Comparison of ENCODE assay signal across 8 cellular contexts in genomic region chr14:99971087-99971928, GRCh38.
A peak's percentile ranks its signal among the peaks of the same experiment; 100 is the strongest.
DNase-seq lines count a peak whose midpoint lies in the region; ATAC-seq and TF ChIP-seq lines count a peak whose summit lies in the region.

No MANE protein-coding gene starts in this region.

- H3K36me3 Mint-ChIP-seq in CD8-positive, alpha-beta memory T cell, result peaks cover 0 to 5% (median 2%) of the 10 kb centered on the region in 3 donors
- H3K36me3 Mint-ChIP-seq in activated naive CD4-positive, alpha-beta T cell treated with anti-CD3 and anti-CD28 coated beads, Interleukin-2, amount 10 ng/mL, durations not matched to agents 7 days and 5 days, result no peaks in the 10 kb centered on the region

- CTCF ChIA-PET in CD8-positive, alpha-beta memory T cell (lab: Charles Lee), result interaction anchor here (0.8 to 1.5 kb wide), 3 partner anchors 11 to 222 kb away, joined by 3 to 7 read pairs (median 7); no protein-coding TSS in a partner anchor
- CTCF ChIA-PET in activated naive CD4-positive, alpha-beta T cell treated with anti-CD3 and anti-CD28 coated beads, Interleukin-2, amount 10 ng/mL, durations not matched to agents 7 days and 5 days (lab: Charles Lee), result interaction anchor here (1.6 kb wide), 1 partner anchor 222 kb away, joined by 5 read pairs; no protein-coding TSS in a partner anchor

- H3K9me3 Mint-ChIP-seq in CD8-positive, alpha-beta memory T cell, result no peaks in the 10 kb centered on the region
- no peaks in the 10 kb centered on the region for H3K9me3 Mint-ChIP-seq in activated naive CD4-positive, alpha-beta T cell treated with anti-CD3 and anti-CD28 coated beads, Interleukin-2, amount 10 ng/mL, durations not matched to agents 7 days and 5 days

- peak overlapping the region; percentile 70 to 79 (median 72) for H3K4me3 Mint-ChIP-seq in CD8-positive, alpha-beta memory T cell
- H3K4me3 Mint-ChIP-seq in activated naive CD4-positive, alpha-beta T cell treated with anti-CD3 and anti-CD28 coated beads, Interleukin-2, amount 10 ng/mL, durations not matched to agents 7 days and 5 days, result peak overlapping the region; percentile 64

- peaks cover 3% of the 10 kb centered on the region for H3K4me1 ChIP-seq in CD8-positive, alpha-beta memory T cell (ENCODE audit: insufficient read depth, low read length)

- peak overlapping the region; percentile 75 for H3K9ac ChIP-seq in SK-N-MC (ENCODE audit: insufficient read length)

- peaks cover 7 to 29% of the 10 kb centered on the region in 2 donors for H3K27me3 Mint-ChIP-seq in CD8-positive, alpha-beta memory T cell
- peaks cover 50% of the 10 kb centered on the region for H3K27me3 Mint-ChIP-seq in activated naive CD4-positive, alpha-beta T cell treated with anti-CD3 and anti-CD28 coated beads, Interleukin-2, amount 10 ng/mL, durations not matched to agents 7 days and 5 days

- ATAC-seq in GM21447 (IDR thresholded peaks at IDR 0.05; ENCODE audit: unreplicated experiment), result peak; percentile 61
- ATAC-seq in omental fat pad (ENCODE audit: low FRiP score), result peak; percentile 84

- DNase-seq in CD8-positive, alpha-beta memory T cell, result peak; percentile 72 to 82 (median 76)
- DNase-seq in LNCaP clone FGC (ENCODE audit: low read depth), result peak; percentile 15
- no peak for DNase-seq in SK-N-MC (ENCODE audit: low read depth, low spot score)
- peak; percentile 85 for DNase-seq in activated naive CD4-positive, alpha-beta T cell treated with anti-CD3 and anti-CD28 coated beads, Interleukin-2, amount 10 ng/mL, durations not matched to agents 7 days and 5 days
- peak; percentile 79 for DNase-seq in globus pallidus (ENCODE audit: low spot score)
- peak; percentile 50 for DNase-seq in omental fat pad (ENCODE audit: low spot score)
- DNase-seq in substantia nigra (lab: John Stamatoyannopoulos, UW), result peak in 46 of 49 donors; percentile 19 to 97 (median 71)

- POLR2A ChIA-PET in CD8-positive, alpha-beta memory T cell (lab: Charles Lee), result interaction anchor here (0.5 to 1.0 kb wide), 5 partner anchors 98 to 367 kb away, joined by 3 to 4 read pairs (median 3); no protein-coding TSS in a partner anchor

- H3K9me3 ChIP-seq in CD8-positive, alpha-beta memory T cell (ENCODE audit: low read length), result no peaks in the 10 kb centered on the region
- H3K9me3 ChIP-seq in SK-N-MC (ENCODE audit: low read depth, low read length), result peaks cover 12% of the 10 kb centered on the region; the same call in 1 of the 2 replicates

- peak overlapping the region; percentile 49 for H3K4me3 ChIP-seq in CD8-positive, alpha-beta memory T cell (ENCODE audit: low read length)
- H3K4me3 ChIP-seq in LNCaP clone FGC (ENCODE audit: low read depth, low read length) (peak overlapping the region; percentile 70), SK-N-MC (peak overlapping the region; percentile 92)

- H3K4me1 Mint-ChIP-seq in CD8-positive, alpha-beta memory T cell, result peaks cover 14 to 20% (median 15%) of the 10 kb centered on the region in 3 donors
- peaks cover 17% of the 10 kb centered on the region for H3K4me1 Mint-ChIP-seq in activated naive CD4-positive, alpha-beta T cell treated with anti-CD3 and anti-CD28 coated beads, Interleukin-2, amount 10 ng/mL, durations not matched to agents 7 days and 5 days

- no peak overlapping the region for H3K27ac ChIP-seq in CD8-positive, alpha-beta memory T cell (ENCODE audit: low read depth, low read length)
- H3K27ac ChIP-seq in SK-N-MC (peak overlapping the region; percentile 88), substantia nigra (ENCODE audit: low read depth, low read length, poor library complexity, severe bottlenecking) (peak overlapping the region; percentile 36)

- TF ChIP-seq CTCF in LNCaP clone FGC (IDR thresholded peaks at IDR 0.05; ENCODE audit: control insufficient read depth, extremely low read depth, insufficient read depth) (no peak), omental fat pad (IDR thresholded peaks at IDR 0.05) (no peak)

- no peaks in the 10 kb centered on the region for H3K36me3 ChIP-seq in CD8-positive, alpha-beta memory T cell (ENCODE audit: insufficient read depth, low read length)
- H3K36me3 ChIP-seq in SK-N-MC (ENCODE audit: insufficient read depth, low read length), result peaks cover 13% of the 10 kb centered on the region

- peak overlapping the region in 1 of 8 donors; percentile 68 for H3K27ac Mint-ChIP-seq in CD8-positive, alpha-beta memory T cell
- no peak overlapping the region for H3K27ac Mint-ChIP-seq in activated naive CD4-positive, alpha-beta T cell treated with anti-CD3 and anti-CD28 coated beads, Interleukin-2, amount 10 ng/mL, durations not matched to agents 7 days and 5 days

- peaks cover 5% of the 10 kb centered on the region for H3K27me3 ChIP-seq in CD8-positive, alpha-beta memory T cell (ENCODE audit: insufficient read depth, low read length, poor library complexity, severe bottlenecking)
